ENCODE assay signal across 27 cellular contexts in genomic region chr10:100647928-100648327, GRCh38.
"Had no signal": no experiment of that assay in that cellular context is flagged by ENCODE, and none has a peak within 500 bp of the region (broad histone marks: within the 10 kb centered on the region; RNA-seq: fewer than 3 reads in every experiment).

No MANE protein-coding gene starts in this region.

- H3K4me1 ChIP-seq: pancreas, prostate gland, sigmoid colon, tibial nerve had no signal

- H3K4me2 ChIP-seq: smooth muscle cell had no signal

- H3K27ac ChIP-seq: epithelial cell of prostate, pancreas, prostate gland, sigmoid colon, tibial nerve, WERI-Rb-1 had no signal

- DNase-seq: activated CD4-positive, alpha-beta T cell treated with anti-CD3 and anti-CD28 coated beads, Interleukin-2, amount 50 U/mL, for 1 hour; activated CD4-positive, CD25-positive, alpha-beta regulatory T cell treated with anti-CD3 and anti-CD28 coated beads, Interleukin-2, amount 50 U/mL, for 72 hours; activated CD8-positive, alpha-beta T cell treated with anti-CD3 and anti-CD28 coated beads for 36 hours; activated effector memory CD4-positive, alpha-beta T cell treated with Interleukin-2 at 50 U/mL for 16 hours; activated naive CD4-positive, alpha-beta T cell treated with Interleukin-2 at 50 U/mL for 16 hours; activated T-cell treated with anti-CD3 and anti-CD28 coated beads, Interleukin-2, amount 50 U/mL, for 48 hours; anterior cingulate cortex; dermis blood vessel endothelial cell; effector CD4-positive, alpha-beta T cell; left cardiac atrium; naive thymus-derived CD4-positive, alpha-beta T cell; pancreas; retina; sigmoid colon; stimulated activated CD4-positive, alpha-beta T cell treated with anti-CD3 and anti-CD28 coated beads, Interleukin-1b, Interleukin-23, amount 100 ng/mL, for 48 hours; stimulated activated CD4-positive, alpha-beta T cell treated with anti-CD3 and anti-CD28 coated beads, Interleukin-4, amount 100 ng/mL, for 4 hours; stimulated activated CD8-positive, alpha-beta memory T cell treated with anti-CD3 and anti-CD28 coated beads, Interleukin-4, amount 100 ng/mL, for 48 hours; stimulated activated naive B cell treated with anti-CD40 and anti-IgM and Interleukin-4, amounts not matched to agents 10 μg/mL and 1 μg/mL and 100 μg/mL, for 72 hours; T-helper 9 cell; WERI-Rb-1 had no signal

- FAIRE-seq: colon, frontal cortex, islet of Langerhans, pancreas had no signal

- H3K36me3 ChIP-seq: pancreas, prostate gland, sigmoid colon, tibial nerve, WERI-Rb-1 had no signal

- H3K4me3 ChIP-seq: pancreas, prostate gland, sigmoid colon, smooth muscle cell, tibial nerve had no signal

- H3K9me3 ChIP-seq: pancreas, prostate gland, sigmoid colon, tibial nerve had no signal

- ATAC-seq: activated CD8-positive, alpha-beta T cell treated with anti-CD3 and anti-CD28 coated beads for 36 hours; left cardiac atrium; naive thymus-derived CD4-positive, alpha-beta T cell; pancreas; stimulated activated naive B cell treated with anti-CD40 and anti-IgM and Interleukin-4, amounts not matched to agents 10 μg/mL and 1 μg/mL and 100 μg/mL, for 72 hours had no signal
